ENCODE assay signal across 1 cellular context in the genomic region with DNA sequence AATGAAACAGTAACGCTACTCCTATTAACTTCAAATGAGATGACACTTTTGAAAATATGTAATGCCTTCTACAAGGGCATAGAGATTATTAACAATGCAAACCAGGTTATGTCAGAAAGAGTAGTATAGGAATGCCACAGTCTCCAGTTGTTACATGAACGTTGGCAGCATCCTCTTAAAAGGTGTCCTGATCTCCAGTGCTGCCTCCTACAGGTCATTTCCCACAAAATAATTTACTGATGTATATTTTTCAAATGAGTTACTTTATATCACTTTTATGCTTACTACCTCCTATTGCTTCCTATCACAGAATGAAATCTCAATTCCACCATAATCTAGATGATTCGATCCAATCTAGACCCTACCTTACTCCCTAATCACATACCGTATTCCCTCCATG.
TF ChIP-seq lines count a peak whose summit lies in the region.

No MANE protein-coding gene starts in this region.

TF ChIP-seq in GM23338, 12 proteins besides CTCF, POLR2A, EP300 and RAD21 (continued from another document):
- TF ChIP-seq, protein P1, sequence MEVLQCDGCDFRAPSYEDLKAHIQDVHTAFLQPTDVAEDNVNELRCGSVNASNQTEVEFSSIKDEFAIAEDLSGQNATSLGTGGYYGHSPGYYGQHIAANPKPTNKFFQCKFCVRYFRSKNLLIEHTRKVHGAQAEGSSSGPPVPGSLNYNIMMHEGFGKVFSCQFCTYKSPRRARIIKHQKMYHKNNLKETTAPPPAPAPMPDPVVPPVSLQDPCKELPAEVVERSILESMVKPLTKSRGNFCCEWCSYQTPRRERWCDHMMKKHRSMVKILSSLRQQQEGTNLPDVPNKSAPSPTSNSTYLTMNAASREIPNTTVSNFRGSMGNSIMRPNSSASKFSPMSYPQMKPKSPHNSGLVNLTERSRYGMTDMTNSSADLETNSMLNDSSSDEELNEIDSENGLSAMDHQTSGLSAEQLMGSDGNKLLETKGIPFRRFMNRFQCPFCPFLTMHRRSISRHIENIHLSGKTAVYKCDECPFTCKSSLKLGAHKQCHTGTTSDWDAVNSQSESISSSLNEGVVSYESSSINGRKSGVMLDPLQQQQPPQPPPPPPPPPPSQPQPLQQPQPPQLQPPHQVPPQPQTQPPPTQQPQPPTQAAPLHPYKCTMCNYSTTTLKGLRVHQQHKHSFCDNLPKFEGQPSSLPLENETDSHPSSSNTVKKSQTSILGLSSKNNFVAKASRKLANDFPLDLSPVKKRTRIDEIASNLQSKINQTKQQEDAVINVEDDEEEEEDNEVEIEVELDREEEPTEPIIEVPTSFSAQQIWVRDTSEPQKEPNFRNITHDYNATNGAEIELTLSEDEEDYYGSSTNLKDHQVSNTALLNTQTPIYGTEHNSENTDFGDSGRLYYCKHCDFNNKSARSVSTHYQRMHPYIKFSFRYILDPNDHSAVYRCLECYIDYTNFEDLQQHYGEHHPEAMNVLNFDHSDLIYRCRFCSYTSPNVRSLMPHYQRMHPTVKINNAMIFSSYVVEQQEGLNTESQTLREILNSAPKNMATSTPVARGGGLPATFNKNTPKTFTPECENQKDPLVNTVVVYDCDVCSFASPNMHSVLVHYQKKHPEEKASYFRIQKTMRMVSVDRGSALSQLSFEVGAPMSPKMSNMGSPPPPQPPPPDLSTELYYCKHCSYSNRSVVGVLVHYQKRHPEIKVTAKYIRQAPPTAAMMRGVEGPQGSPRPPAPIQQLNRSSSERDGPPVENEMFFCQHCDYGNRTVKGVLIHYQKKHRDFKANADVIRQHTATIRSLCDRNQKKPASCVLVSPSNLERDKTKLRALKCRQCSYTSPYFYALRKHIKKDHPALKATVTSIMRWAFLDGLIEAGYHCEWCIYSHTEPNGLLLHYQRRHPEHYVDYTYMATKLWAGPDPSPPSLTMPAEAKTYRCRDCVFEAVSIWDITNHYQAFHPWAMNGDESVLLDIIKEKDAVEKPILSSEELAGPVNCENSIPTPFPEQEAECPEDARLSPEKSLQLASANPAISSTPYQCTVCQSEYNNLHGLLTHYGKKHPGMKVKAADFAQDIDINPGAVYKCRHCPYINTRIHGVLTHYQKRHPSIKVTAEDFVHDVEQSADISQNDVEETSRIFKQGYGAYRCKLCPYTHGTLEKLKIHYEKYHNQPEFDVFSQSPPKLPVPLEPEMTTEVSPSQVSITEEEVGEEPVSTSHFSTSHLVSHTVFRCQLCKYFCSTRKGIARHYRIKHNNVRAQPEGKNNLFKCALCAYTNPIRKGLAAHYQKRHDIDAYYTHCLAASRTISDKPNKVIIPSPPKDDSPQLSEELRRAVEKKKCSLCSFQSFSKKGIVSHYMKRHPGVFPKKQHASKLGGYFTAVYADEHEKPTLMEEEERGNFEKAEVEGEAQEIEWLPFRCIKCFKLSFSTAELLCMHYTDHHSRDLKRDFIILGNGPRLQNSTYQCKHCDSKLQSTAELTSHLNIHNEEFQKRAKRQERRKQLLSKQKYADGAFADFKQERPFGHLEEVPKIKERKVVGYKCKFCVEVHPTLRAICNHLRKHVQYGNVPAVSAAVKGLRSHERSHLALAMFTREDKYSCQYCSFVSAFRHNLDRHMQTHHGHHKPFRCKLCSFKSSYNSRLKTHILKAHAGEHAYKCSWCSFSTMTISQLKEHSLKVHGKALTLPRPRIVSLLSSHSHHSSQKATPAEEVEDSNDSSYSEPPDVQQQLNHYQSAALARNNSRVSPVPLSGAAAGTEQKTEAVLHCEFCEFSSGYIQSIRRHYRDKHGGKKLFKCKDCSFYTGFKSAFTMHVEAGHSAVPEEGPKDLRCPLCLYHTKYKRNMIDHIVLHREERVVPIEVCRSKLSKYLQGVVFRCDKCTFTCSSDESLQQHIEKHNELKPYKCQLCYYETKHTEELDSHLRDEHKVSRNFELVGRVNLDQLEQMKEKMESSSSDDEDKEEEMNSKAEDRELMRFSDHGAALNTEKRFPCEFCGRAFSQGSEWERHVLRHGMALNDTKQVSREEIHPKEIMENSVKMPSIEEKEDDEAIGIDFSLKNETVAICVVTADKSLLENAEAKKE (CRISPR knock-in tag; IDR thresholded peaks at IDR 0.05), result no peak
- TF ChIP-seq POLR2AphosphoS5 (IDR thresholded peaks at IDR 0.05; ENCODE audit: low read depth), result no peak
- no peak for TF ChIP-seq JUNB (IDR thresholded peaks at IDR 0.05; ENCODE audit: unreplicated experiment)
- no peak for TF ChIP-seq ZNF114 (CRISPR knock-in tag; IDR thresholded peaks at IDR 0.05)
- TF ChIP-seq ZNF331 (CRISPR knock-in tag; IDR thresholded peaks at IDR 0.05; ENCODE audit: low read depth), result no peak
- TF ChIP-seq, protein P2, sequence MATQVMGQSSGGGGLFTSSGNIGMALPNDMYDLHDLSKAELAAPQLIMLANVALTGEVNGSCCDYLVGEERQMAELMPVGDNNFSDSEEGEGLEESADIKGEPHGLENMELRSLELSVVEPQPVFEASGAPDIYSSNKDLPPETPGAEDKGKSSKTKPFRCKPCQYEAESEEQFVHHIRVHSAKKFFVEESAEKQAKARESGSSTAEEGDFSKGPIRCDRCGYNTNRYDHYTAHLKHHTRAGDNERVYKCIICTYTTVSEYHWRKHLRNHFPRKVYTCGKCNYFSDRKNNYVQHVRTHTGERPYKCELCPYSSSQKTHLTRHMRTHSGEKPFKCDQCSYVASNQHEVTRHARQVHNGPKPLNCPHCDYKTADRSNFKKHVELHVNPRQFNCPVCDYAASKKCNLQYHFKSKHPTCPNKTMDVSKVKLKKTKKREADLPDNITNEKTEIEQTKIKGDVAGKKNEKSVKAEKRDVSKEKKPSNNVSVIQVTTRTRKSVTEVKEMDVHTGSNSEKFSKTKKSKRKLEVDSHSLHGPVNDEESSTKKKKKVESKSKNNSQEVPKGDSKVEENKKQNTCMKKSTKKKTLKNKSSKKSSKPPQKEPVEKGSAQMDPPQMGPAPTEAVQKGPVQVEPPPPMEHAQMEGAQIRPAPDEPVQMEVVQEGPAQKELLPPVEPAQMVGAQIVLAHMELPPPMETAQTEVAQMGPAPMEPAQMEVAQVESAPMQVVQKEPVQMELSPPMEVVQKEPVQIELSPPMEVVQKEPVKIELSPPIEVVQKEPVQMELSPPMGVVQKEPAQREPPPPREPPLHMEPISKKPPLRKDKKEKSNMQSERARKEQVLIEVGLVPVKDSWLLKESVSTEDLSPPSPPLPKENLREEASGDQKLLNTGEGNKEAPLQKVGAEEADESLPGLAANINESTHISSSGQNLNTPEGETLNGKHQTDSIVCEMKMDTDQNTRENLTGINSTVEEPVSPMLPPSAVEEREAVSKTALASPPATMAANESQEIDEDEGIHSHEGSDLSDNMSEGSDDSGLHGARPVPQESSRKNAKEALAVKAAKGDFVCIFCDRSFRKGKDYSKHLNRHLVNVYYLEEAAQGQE (IDR thresholded peaks at IDR 0.05; ENCODE audit: unreplicated experiment), result no peak
- no peak for TF ChIP-seq CREB1 (CRISPR knock-in tag; IDR thresholded peaks at IDR 0.05; ENCODE audit: low read depth)
- no peak for TF ChIP-seq EZH2phosphoT487 (IDR thresholded peaks at IDR 0.05; ENCODE audit: unreplicated experiment)
